30 cellular contexts compared by ENCODE assay signal in genomic region chr5:124512236-124512635, GRCh38.
DNase-seq lines count a peak whose midpoint lies in the region; ATAC-seq and TF ChIP-seq lines count a peak whose summit lies in the region.
"Had no signal": no experiment of that assay in that cellular context is flagged by ENCODE, and none has a peak within 500 bp of the region (broad histone marks: within the 10 kb centered on the region; RNA-seq: fewer than 3 reads in every experiment).

No MANE protein-coding gene starts in this region.

- dilution Hi-C loops in IMR-90 (cut with HindIII; ENCODE audit: low sequenced_read_pairs, unreplicated experiment): no loop called here

- no peak overlapping the region for H2BK15ac ChIP-seq in IMR-90 (ENCODE audit: low read depth, low read length)

- CTCF ChIA-PET in IMR-90 (lab: Yijun Ruan, JAX): no interaction called here

- no peak for TF ChIP-seq POLR2A in IMR-90 (IDR thresholded peaks at IDR 0.05; ENCODE audit: low read depth, low read length)
- TF ChIP-seq POLR2A in heart left ventricle (IDR thresholded peaks at IDR 0.05): no peak

- H4K8ac ChIP-seq in IMR-90 (ENCODE audit: low read depth in 2 of 2, low read length in 2 of 2): no peak overlapping the region

- no peak overlapping the region for H4K5ac ChIP-seq in IMR-90 (ENCODE audit: low read depth, low read length)

- WGBS in IMR-90 (ENCODE audit: extremely low coverage in 2 of 2, insufficient read length in 1 of 2), 2 experiments: no CpG with 5 or more reads among the region's 3 CpGs
- WGBS in heart left ventricle, 4 donors: 55 to 62% (median 59%) methylated on average over 3 of the region's 3 CpGs
- WGBS in psoas muscle, 3 donors: 22 to 30% (median 27%) methylated on average over 3 of the region's 3 CpGs

- DNase-seq in IMR-90 (peak; percentile 41), cerebellar cortex (ENCODE audit: low spot score) (peak; percentile 94), heart left ventricle (peak in 2 of 5 donors; percentile 29 to 55), psoas muscle (peak; percentile 53 to 67), activated gamma-delta T cell treated with Interleukin-2 at 50 U/mL for 16 hours (no peak), OCI-M2 (lab: John Stamatoyannopoulos, UW; ENCODE audit: unreplicated experiment) (no peak), SHP77 treated with DMSO at 0.1 percent for 48 hours (lab: John Stamatoyannopoulos, UW) (no peak)
- DNase-seq: activated CD4-positive, alpha-beta T cell treated with anti-CD3 and anti-CD28 coated beads, Interleukin-2, amount 50 U/mL, for 4 hours; activated CD8-positive, alpha-beta memory T cell treated with anti-CD3 and anti-CD28 coated beads, Interleukin-2, amount 50 U/mL, for 4 hours; Calu3; endodermal cell; H7; kidney; NCI-H2081; NCI-H226; NCI-H748 treated with DMSO at 0.1 percent for 48 hours; nephron progenitor cell; pancreas; RPMI8226; sigmoid colon; stimulated activated CD4-positive, alpha-beta T cell treated with anti-CD3 and anti-CD28 coated beads, Interleukin-15, amount 100 ng/mL, for 24 hours; stimulated activated naive CD8-positive, alpha-beta T cell treated with anti-CD3 and anti-CD28 coated beads, Interleukin-15, Interleukin-2, amounts not matched to agents 100 U/mL and 50 U/mL, for 24 hours; testis had no signal

- H3K14ac ChIP-seq in IMR-90 (replicated peaks; ENCODE audit: low read depth, low read length): no peak overlapping the region

- H3K9me1 ChIP-seq in IMR-90 (ENCODE audit: insufficient read depth, low read length): no peaks in the 10 kb centered on the region

- no peak overlapping the region for H3K4me2 ChIP-seq in IMR-90 (ENCODE audit: low read depth, low read length)

- no peak overlapping the region for H2AK5ac ChIP-seq in IMR-90 (ENCODE audit: low read depth, low read length)

- H3K23ac ChIP-seq in IMR-90 (ENCODE audit: low read depth, low read length): no peak overlapping the region

- no peak for TF ChIP-seq CTCF in IMR-90 (conservative IDR thresholded peaks at IDR 0.05; ENCODE audit: low read depth, low read length)
- TF ChIP-seq CTCF in heart left ventricle (IDR thresholded peaks at IDR 0.05): no peak
- no peak for TF ChIP-seq CTCF in psoas muscle (IDR thresholded peaks at IDR 0.05)

- H2AK9ac ChIP-seq in IMR-90 (replicated peaks; ENCODE audit: low read depth, low read length, poor library complexity): no peak overlapping the region

- ATAC-seq in IMR-90 (ENCODE audit: low read depth): peak; percentile 59
- peak in 3 of 4 donors; percentile 66 to 71 (median 68) for ATAC-seq in heart left ventricle
- peak in 2 of 4 donors; percentile 70 to 84 for ATAC-seq in psoas muscle
- ATAC-seq: activated naive CD4-positive, alpha-beta T cell treated with anti-CD3 and anti-CD28 coated beads, Interleukin-2, amount 50 U/mL, for 72 hours; activated T-helper 17 cell treated with anti-CD3 and anti-CD28 coated beads, Interleukin-2, amount 50 U/mL, for 72 hours; esophagus mucosa; K562; pancreas; stimulated activated naive CD8-positive, alpha-beta T cell treated with anti-CD3 and anti-CD28 coated beads, Interleukin-15, Interleukin-2, amounts not matched to agents 100 U/mL and 50 U/mL, for 24 hours had no signal

- H2AFZ ChIP-seq in IMR-90 (replicated peaks; ENCODE audit: low read length, poor library complexity): no peak overlapping the region

- no peak overlapping the region for H2BK5ac ChIP-seq in IMR-90 (ENCODE audit: low read depth, low read length, poor library complexity, severe bottlenecking)

- H3K4ac ChIP-seq in IMR-90 (ENCODE audit: low read depth, low read length): no peak overlapping the region

- H3K27ac ChIP-seq in IMR-90 (ENCODE audit: insufficient read depth, low read length) (no peak overlapping the region), heart left ventricle (no peak overlapping the region), psoas muscle (no peak overlapping the region)
- H3K27ac ChIP-seq: cardiac muscle cell, pancreas, sigmoid colon, SK-N-MC, testis had no signal

- H4K91ac ChIP-seq in IMR-90 (ENCODE audit: insufficient read depth, low read depth, low read length): no peak overlapping the region

- no TSS peak for BruUV-seq in IMR-90 (replicated peaks; lab: Mats Ljungman, UMichigan)

- no peaks in the 10 kb centered on the region for H3K36me3 ChIP-seq in IMR-90 (ENCODE audit: control insufficient read depth, insufficient read depth, low read length)
- no peaks in the 10 kb centered on the region for H3K36me3 ChIP-seq in heart left ventricle
- H3K36me3 ChIP-seq in psoas muscle (ENCODE audit: insufficient read depth in 1 of 2, low read depth in 1 of 2): no peaks in the 10 kb centered on the region
- H3K36me3 ChIP-seq: cardiac muscle cell, pancreas, sigmoid colon had no signal

- H3K9me3 ChIP-seq in IMR-90 (ENCODE audit: control insufficient read depth, insufficient read depth, low read length) (no peaks in the 10 kb centered on the region), heart left ventricle (no peaks in the 10 kb centered on the region), psoas muscle (no peaks in the 10 kb centered on the region)
- H3K9me3 ChIP-seq: pancreas, sigmoid colon, testis had no signal

- no peak overlapping the region for H2BK20ac ChIP-seq in IMR-90 (ENCODE audit: low read depth, low read length)

- no peak overlapping the region for H3K56ac ChIP-seq in IMR-90 (ENCODE audit: extremely low read depth, insufficient read depth, low read length)

- in situ Hi-C loops in IMR-90 (cut with MboI; ENCODE audit: low sequenced_read_pairs): no loop called here

- H2BK120ac ChIP-seq in IMR-90 (ENCODE audit: low read depth, low read length): no peak overlapping the region

- no peak overlapping the region for H3K18ac ChIP-seq in IMR-90 (ENCODE audit: low read depth, low read length)

- no peak for TF ChIP-seq RAD21 in IMR-90 (IDR thresholded peaks at IDR 0.05; ENCODE audit: low read length)

- H3K4me1 ChIP-seq in IMR-90 (ENCODE audit: control insufficient read depth, insufficient read depth, low read length) (peaks cover 4% of the 10 kb centered on the region), heart left ventricle (peaks cover 0 to 20% (median 0%) of the 10 kb centered on the region in 12 donors), psoas muscle (peaks cover 9% of the 10 kb centered on the region)
- H3K4me1 ChIP-seq: pancreas, testis had no signal

- POLR2A ChIA-PET in IMR-90 (lab: Charles Lee; ENCODE audit: unreplicated experiment): no interaction called here

- H3K9ac ChIP-seq in IMR-90 (ENCODE audit: low read depth, low read length): no peak overlapping the region

- no peaks in the 10 kb centered on the region for H3K79me1 ChIP-seq in IMR-90 (ENCODE audit: low read depth in 1 of 2, low read length in 2 of 2)

- H3K4me3 ChIP-seq in IMR-90 (ENCODE audit: insufficient read depth, low read depth, low read length) (no peak overlapping the region), heart left ventricle (no peak overlapping the region), psoas muscle (no peak overlapping the region)
- H3K4me3 ChIP-seq: cardiac muscle cell, K562, lung, pancreas, sigmoid colon, SK-N-MC, testis had no signal

- intact Hi-C loops in IMR-90 (cut with micrococcal nuclease): loop anchor here (10.0 kb wide), 1 partner anchor 233 kb away; the partner anchor contains the start of gene ZNF608
- intact Hi-C loops in heart left ventricle (cut with DNase I): no loop called here
- intact Hi-C loops in psoas muscle (cut with DNase I): no loop called here

- no peaks in the 10 kb centered on the region for H4K20me1 ChIP-seq in IMR-90 (ENCODE audit: insufficient read depth, low read length)

- H3K27me3 ChIP-seq in IMR-90 (ENCODE audit: control insufficient read depth, insufficient read depth, low read length) (no peaks in the 10 kb centered on the region), heart left ventricle (no peaks in the 10 kb centered on the region), psoas muscle (ENCODE audit: insufficient read depth in 3 of 3, low read length in 2 of 3) (no peaks in the 10 kb centered on the region)
- H3K27me3 ChIP-seq: cardiac muscle cell, pancreas, sigmoid colon, testis had no signal

TF ChIP-seq in IMR-90, 13 proteins besides CTCF, POLR2A, EP300 and RAD21:
- TF ChIP-seq SMC3 (IDR thresholded peaks at IDR 0.05; ENCODE audit: low read depth, low read length): no peak
- TF ChIP-seq CEBPB (IDR thresholded peaks at IDR 0.05; ENCODE audit: low read depth, low read length): no peak
TF ChIP-seq in IMR-90: peak in this region for 0.

Comparison
In these comparisons a context has a peak if more than half of its experiments do, and no peak if none do; other contexts are left out.
1. DNase-seq: peak in IMR-90 (single experiment), cerebellar cortex (single experiment) and psoas muscle (2 of 2); none in activated gamma-delta T cell treated with Interleukin-2 at 50 U/mL for 16 hours (single experiment), OCI-M2 (single experiment) and SHP77 treated with DMSO at 0.1 percent for 48 hours (single experiment).